In genomic region chr12:8890313-8891084, GRCh38 we compare ENCODE assay signal across 7 cellular contexts. TPM values are rescaled to one million over a fixed set of nuclear protein-coding genes. Genes with fewer than 3 reads are reported as not detected.
DNase-seq lines count a peak whose midpoint lies in the region; ATAC-seq, FAIRE-seq and TF ChIP-seq lines count a peak whose summit lies in the region.

No MANE protein-coding gene starts in this region.

- no peak overlapping the region for H3K27ac ChIP-seq in GM12878 (ENCODE audit: control insufficient read depth, insufficient read depth)

- intact Hi-C loops in GM12878 (cut with micrococcal nuclease; ENCODE audit: unreplicated experiment) = loop anchor here (1.0 to 5.0 kb wide), 5 partner anchors 148 to 346 kb away; no protein-coding TSS in a partner anchor

- in situ Hi-C loops in GM12878 (cut with MboI) = loop anchor here (10.0 to 25.0 kb wide), 2 partner anchors 206 to 353 kb away; partner anchors contain the start of gene CLEC4E

- POLR2A ChIA-PET in GM12878 (lab: Charles Lee) = interaction anchor here (0.6 kb wide), 2 partner anchors 35 to 232 kb away, joined by 3 to 5 read pairs; no protein-coding TSS in a partner anchor

- FAIRE-seq in GM12878 (lab: Jason Lieb, UNC) = no peak

- H3K9me3 ChIP-seq in GM12878 (replicated peaks; ENCODE audit: control insufficient read depth, insufficient read depth, low read length) = no peaks in the 10 kb centered on the region

- no peaks in the 10 kb centered on the region for H3K79me2 ChIP-seq in GM12878 (ENCODE audit: control insufficient read depth, insufficient read depth, low read length)

- no peaks in the 10 kb centered on the region for H3K36me3 ChIP-seq in GM12878 (ENCODE audit: control insufficient read depth in 2 of 2, insufficient read depth in 2 of 2, low read length in 1 of 2)

- H3K9ac ChIP-seq in GM12878 (ENCODE audit: control insufficient read depth, insufficient read depth, low read length) = peak overlapping the region; percentile 52; the same call in 1 of the 2 replicates

- H3K4me3 ChIP-seq in GM08714 (ENCODE audit: low read length) (peak overlapping the region; percentile 51), GM12878 (peak overlapping the region; percentile 75)

- CTCF ChIA-PET in GM12878 (lab: Yijun Ruan, JAX) = interaction anchor here (0.7 to 3.9 kb wide), 47 partner anchors 8 to 1750 kb away, joined by 3 to 53 read pairs (median 5); partner anchors contain the start of genes CLEC4E, M6PR and MFAP5

- H4K20me1 ChIP-seq in GM12878 (ENCODE audit: control insufficient read depth, insufficient read depth) = no peaks in the 10 kb centered on the region

- H2AFZ ChIP-seq in GM12878 (ENCODE audit: control insufficient read depth, low read depth, low read length) = peak overlapping the region; percentile 89

- peak; percentile 80 to 85 (median 82) for TF ChIP-seq CTCF in GM12878 (IDR thresholded peaks at IDR 0.05 in 2 of 3, conservative IDR thresholded peaks at IDR 0.05 in 1 of 3; ENCODE audit: control insufficient read depth in 2 of 3, extremely low read depth in 1 of 3, insufficient read depth in 1 of 3, low read depth in 3 of 3, low read length in 3 of 3)

- TF ChIP-seq RAD21 in Ishikawa (IDR thresholded peaks at IDR 0.05; ENCODE audit: low read depth) = peak; percentile 89
- TF ChIP-seq RAD21 in GM12878 (IDR thresholded peaks at IDR 0.05; ENCODE audit: insufficient read depth, low read depth, low read length) = peak; percentile 91

- RAD21 ChIA-PET in GM12878 (lab: Charles Lee; ENCODE audit: unreplicated experiment) = interaction anchor here (0.7 to 3.1 kb wide), 10 partner anchors 59 to 348 kb away, joined by 3 to 32 read pairs (median 4); partner anchors contain the start of gene M6PR

- H3K4me1 ChIP-seq in GM12878 (ENCODE audit: control insufficient read depth, insufficient read depth, low read length) = no peaks in the 10 kb centered on the region; the same call in 1 of the 2 replicates

- SMC1A ChIA-PET in GM12878 (lab: Charles Lee; ENCODE audit: uncharacterized antibody, unreplicated experiment) = interaction anchor here (0.7 to 3.4 kb wide), 18 partner anchors 22 to 555 kb away, joined by 3 to 30 read pairs (median 6); no protein-coding TSS in a partner anchor

- DNase-seq in T-helper 22 cell (ENCODE audit: low read depth) (peak; percentile 18), GM12878 (ENCODE audit: low read depth, low spot score) (peak; percentile 8), iPS-NIHi7 (ENCODE audit: extremely low spot score) (peak; percentile 84), smooth muscle cell of the brain vasculature (ENCODE audit: low read depth, low spot score) (peak; percentile 10), NCI-H2171 treated with DMSO at 0.1 percent for 48 hours (lab: John Stamatoyannopoulos, UW) (no peak)

- no peak for TF ChIP-seq POLR2A in GM12878 (IDR thresholded peaks at IDR 0.05; ENCODE audit: low read depth, low read length)

- 30% methylated on average over 13 of the region's 14 CpGs for WGBS in GM12878 (ENCODE audit: insufficient coverage, insufficient replicate concordance, low lambda C conversion rate, missing lambda C conversion rate)

- peak; percentile 72 for ATAC-seq in GM12878

- peak overlapping the region; percentile 86 for H3K4me2 ChIP-seq in GM12878 (ENCODE audit: control insufficient read depth, insufficient read depth)

- no TSS peak for BruUV-seq in GM12878 (replicated peaks; lab: Mats Ljungman, UMichigan)

- no peak for TF ChIP-seq EP300 in Ishikawa (IDR thresholded peaks at IDR 0.05; ENCODE audit: borderline replicate concordance)
- 0 out of 4 replicates have a peak, but pooled peaks of 1 of the 2 experiments have one; percentile 15 for TF ChIP-seq EP300 in GM12878 (IDR thresholded peaks at IDR 0.05; ENCODE audit: borderline replicate concordance in 1 of 2, control insufficient read depth in 1 of 2, low read depth in 2 of 2, low read length in 2 of 2)

- no peaks in the 10 kb centered on the region for H3K27me3 ChIP-seq in GM12878 (replicated peaks in 1 of 2; ENCODE audit: control insufficient read depth in 2 of 2, insufficient read depth in 2 of 2, low read length in 1 of 2)

TF ChIP-seq in Ishikawa, 13 proteins besides CTCF, POLR2A, EP300 and RAD21 (continues in another document):
- no peak for TF ChIP-seq USF1 (IDR thresholded peaks at IDR 0.05)

TF ChIP-seq in GM12878, 131 proteins besides CTCF, POLR2A, EP300 and RAD21 (continues in another document):
- peak; percentile 27; the same call in 1 of the 2 replicates for TF ChIP-seq TBL1XR1 (IDR thresholded peaks at IDR 0.05; ENCODE audit: low read depth, low read length)
- no peak for TF ChIP-seq BCL3 (IDR thresholded peaks at IDR 0.05; ENCODE audit: borderline replicate concordance, insufficient read depth, low read depth, low read length, poor library complexity, severe bottlenecking)
- 0 out of 2 replicates have a peak, but pooled peaks have one; percentile 30 for TF ChIP-seq PML (IDR thresholded peaks at IDR 0.05; ENCODE audit: low read length)
- no peak for TF ChIP-seq MAX (IDR thresholded peaks at IDR 0.05; ENCODE audit: low read depth, low read length)
- TF ChIP-seq SKIL (IDR thresholded peaks at IDR 0.05; ENCODE audit: low read depth, poor library complexity, severe bottlenecking) = peak; percentile 43
- TF ChIP-seq SMC3 (IDR thresholded peaks at IDR 0.05; ENCODE audit: borderline replicate concordance, low read length) = peak; percentile 88
- peak; percentile 69 for TF ChIP-seq YY1 (IDR thresholded peaks at IDR 0.05; ENCODE audit: low read depth, low read length)
- no peak for TF ChIP-seq CHD1 (IDR thresholded peaks at IDR 0.05; ENCODE audit: low read depth, low read length)

RNA-seq across cellular contexts. Expression of gene PHC1, which starts 23.8 kb away (rescaled TPM):
- 47.9 and 54.4 TPM in 2 replicates for total RNA-seq in GM12878 (2013; cell fraction: nucleolus; rRNA removed)
- total RNA-seq in GM12878 (2014; rRNA removed) (1.7 and 2.0 TPM in 2 replicates), GM12878 (2014; rRNA removed; fragmentation: Illumina TruSeq; extraction: Trizol) (1.9 and 2.1 TPM in 2 replicates), GM12878 (2021) (3.1 and 5.2 TPM in 2 replicates)
- 3.9 TPM for polyA plus RNA-seq in GM12878 (2011; ENCODE audit: low read depth)
- polyA plus RNA-seq in GM12878 (2011; rRNA removed) (12.9 and 16.3 TPM in 2 replicates), GM12878 (2014; fragmentation: Illumina TruSeq; extraction: Trizol) (3.6 and 4.2 TPM in 2 replicates), GM12878 (2014; fragmentation: Nextera tagmentation; extraction: Ambion mirVana) (under 1 TPM; 0.50 to 0.64 TPM), GM12878 (2014; rRNA removed) (2.9 and 3.6 TPM in 2 replicates), GM12878 (2016; fragmentation: Nextera tagmentation; extraction: Ambion mirVana) (1 to 10 TPM; 1.5 to 2.4 TPM)
- 18.6 and 19.4 TPM in 2 replicates for polyA plus RNA-seq in GM12878 (2011; cell fraction: cytosol; rRNA removed)
- polyA plus RNA-seq in GM12878 (2011; cell fraction: nucleus; rRNA removed) = 96.2 and 117 TPM in 2 replicates
- 4.9 and 5.4 TPM in 2 replicates for polyA plus RNA-seq in GM12878 (2012)
- polyA minus RNA-seq in GM12878 (2011; rRNA and poly(A)+ RNA removed) = 10.8 and 12.0 TPM in 2 replicates
- polyA minus RNA-seq in GM12878 (2011; cell fraction: cytosol; rRNA and poly(A)+ RNA removed) = 7.2 and 9.0 TPM in 2 replicates
- polyA minus RNA-seq in GM12878 (2011; cell fraction: nucleus; rRNA and poly(A)+ RNA removed) = 5.4 and 9.3 TPM in 2 replicates

RNA-seq across cellular contexts. Expression of gene M6PR, which starts 58.9 kb away (rescaled TPM):
- 166 and 176 TPM in 2 replicates for total RNA-seq in GM12878 (2013; cell fraction: nucleolus; rRNA removed)
- total RNA-seq in GM12878 (2014; rRNA removed) = 203 and 209 TPM in 2 replicates
- total RNA-seq in GM12878 (2014; rRNA removed; fragmentation: Illumina TruSeq; extraction: Trizol) = 126 and 139 TPM in 2 replicates
- total RNA-seq in GM12878 (2021) = 134 and 135 TPM in 2 replicates
- 70.7 TPM for polyA plus RNA-seq in GM12878 (2011; ENCODE audit: low read depth)
- 175 and 192 TPM in 2 replicates for polyA plus RNA-seq in GM12878 (2011; rRNA removed)
- 159 and 184 TPM in 2 replicates for polyA plus RNA-seq in GM12878 (2011; cell fraction: cytosol; rRNA removed)
- 112 and 153 TPM in 2 replicates for polyA plus RNA-seq in GM12878 (2011; cell fraction: nucleus; rRNA removed)
- 108 and 148 TPM in 2 replicates for polyA plus RNA-seq in GM12878 (2012)
- polyA plus RNA-seq in GM12878 (2014; fragmentation: Illumina TruSeq; extraction: Trizol) = 146 and 160 TPM in 2 replicates
- polyA plus RNA-seq in GM12878 (2014; fragmentation: Nextera tagmentation; extraction: Ambion mirVana) = 100 to 1,000 TPM in 1 of 2 experiments, 10 to 100 TPM in 1; 65.4 to 101 TPM
- polyA plus RNA-seq in GM12878 (2014; rRNA removed) = 103 and 113 TPM in 2 replicates
- polyA plus RNA-seq in GM12878 (2016; fragmentation: Nextera tagmentation; extraction: Ambion mirVana) = 100 to 1,000 TPM; 138 to 151 TPM
- polyA minus RNA-seq in GM12878 (2011; rRNA and poly(A)+ RNA removed) = 250 and 302 TPM in 2 replicates
- polyA minus RNA-seq in GM12878 (2011; cell fraction: cytosol; rRNA and poly(A)+ RNA removed) = 74.3 and 110 TPM in 2 replicates
- polyA minus RNA-seq in GM12878 (2011; cell fraction: nucleus; rRNA and poly(A)+ RNA removed) = 65.3 and 71.5 TPM in 2 replicates
